In genomic region chr3:84893211-84893610, GRCh38 we compare ENCODE assay signal across 21 cellular contexts.
DNase-seq lines count a peak whose midpoint lies in the region; ATAC-seq lines count a peak whose summit lies in the region.
"Had no signal": no experiment of that assay in that cellular context is flagged by ENCODE, and none has a peak within 500 bp of the region (broad histone marks: within the 10 kb centered on the region; RNA-seq: fewer than 3 reads in every experiment).

No MANE protein-coding gene starts in this region.

- peaks cover 28% of the 10 kb centered on the region for H3K9me3 Mint-ChIP-seq in activated T-helper 17 cell treated with anti-CD3 and anti-CD28 coated beads, Interleukin-2, amount 50 U/mL, for 72 hours

- no peaks in the 10 kb centered on the region for H3K27me3 Mint-ChIP-seq in activated T-helper 17 cell treated with anti-CD3 and anti-CD28 coated beads, Interleukin-2, amount 50 U/mL, for 72 hours
- H3K27me3 Mint-ChIP-seq: CD4-positive, alpha-beta T cell had no signal

- no peaks in the 10 kb centered on the region for H3K36me3 Mint-ChIP-seq in activated T-helper 17 cell treated with anti-CD3 and anti-CD28 coated beads, Interleukin-2, amount 50 U/mL, for 72 hours (ENCODE audit: low read depth)

- no peak for ATAC-seq in activated T-helper 17 cell treated with anti-CD3 and anti-CD28 coated beads, Interleukin-2, amount 50 U/mL, for 72 hours (replicated peaks)
- no peak for ATAC-seq in GM19467 (IDR thresholded peaks at IDR 0.05; ENCODE audit: unreplicated experiment)

- no peak overlapping the region for H3K4me3 Mint-ChIP-seq in activated T-helper 17 cell treated with anti-CD3 and anti-CD28 coated beads, Interleukin-2, amount 50 U/mL, for 72 hours
- H3K4me3 Mint-ChIP-seq: CD4-positive, alpha-beta T cell had no signal

- H3K4me1 Mint-ChIP-seq in activated T-helper 17 cell treated with anti-CD3 and anti-CD28 coated beads, Interleukin-2, amount 50 U/mL, for 72 hours: no peaks in the 10 kb centered on the region

- no peak overlapping the region for H3K27ac Mint-ChIP-seq in activated T-helper 17 cell treated with anti-CD3 and anti-CD28 coated beads, Interleukin-2, amount 50 U/mL, for 72 hours
- H3K27ac Mint-ChIP-seq: CD4-positive, alpha-beta T cell had no signal

- DNase-seq in DMS 273 (lab: John Stamatoyannopoulos, UW; ENCODE audit: unreplicated experiment): peak; percentile 18
- DNase-seq in DMS 273 treated with DMSO at 0.1 percent for 48 hours (lab: John Stamatoyannopoulos, UW): no peak
- DNase-seq in NCI-H1105 (lab: John Stamatoyannopoulos, UW): peak; percentile 73
- peak; percentile 78 for DNase-seq in NCI-H2107 treated with DMSO at 0.1 percent for 48 hours (lab: John Stamatoyannopoulos, UW; ENCODE audit: unreplicated experiment)
- DNase-seq in cerebellar cortex (ENCODE audit: low spot score): peak; percentile 43
- DNase-seq in SKM-1 treated with dmso at 0.1 percent for 144 hours (lab: John Stamatoyannopoulos, UW; ENCODE audit: unreplicated experiment): no peak
- DNase-seq: 8988T; BE2C; Calu3; CD4-positive, alpha-beta T cell; H7; IMR-90; Karpas-422; MM.1S; NCI-H1417 treated with DMSO at 0.1 percent for 48 hours; NCI-H1930; NCI-H524; NK-92 treated with Interleukin-12 subunit alpha and Interleukin-12 subunit beta, amount 100 ng/mL, for 24 hours; SK-N-SH had no signal

Comparison
In these comparisons a context has a peak if more than half of its experiments do, and no peak if none do; other contexts are left out.
1. DNase-seq: peak in DMS 273 (single experiment), NCI-H1105 (single experiment), NCI-H2107 treated with DMSO at 0.1 percent for 48 hours (single experiment) and cerebellar cortex (single experiment); none in DMS 273 treated with DMSO at 0.1 percent for 48 hours (single experiment) and SKM-1 treated with dmso at 0.1 percent for 144 hours (single experiment).